22 cellular contexts compared by ENCODE assay signal in the genomic region with DNA sequence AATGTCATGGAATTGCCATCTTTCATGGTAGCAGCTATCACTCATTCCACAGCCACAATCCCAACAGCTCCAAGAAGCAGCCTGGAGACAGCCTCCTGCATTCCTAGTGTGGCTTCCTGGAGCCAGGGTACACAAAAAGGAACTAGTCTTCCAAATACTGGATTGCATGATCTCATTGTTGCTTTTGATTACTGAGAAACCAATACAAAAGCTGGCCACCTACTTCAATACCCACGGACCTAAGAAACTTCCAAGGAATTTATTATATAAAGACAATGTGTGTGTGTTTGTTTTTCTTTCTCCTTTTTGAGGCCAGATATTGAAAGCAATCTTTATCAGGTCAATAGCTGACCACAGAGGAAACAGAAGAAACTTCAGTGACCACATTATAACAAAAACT. TPM values are rescaled to one million over a fixed set of nuclear protein-coding genes. Genes with fewer than 3 reads are reported as not detected.
DNase-seq lines count a peak whose midpoint lies in the region; FAIRE-seq and TF ChIP-seq lines count a peak whose summit lies in the region.
"Had no signal": no experiment of that assay in that cellular context is flagged by ENCODE, and none has a peak within 500 bp of the region (broad histone marks: within the 10 kb centered on the region; RNA-seq: fewer than 3 reads in every experiment).

No MANE protein-coding gene starts in this region.

- H3K9me2 ChIP-seq in PC-9 (ENCODE audit: insufficient read depth) = no peaks in the 10 kb centered on the region

- TF ChIP-seq CTCF in D721Med (IDR thresholded peaks at IDR 0.05; ENCODE audit: insufficient read depth, missing control alignments) (no peak), endothelial cell (IDR thresholded peaks at IDR 0.05; ENCODE audit: unreplicated experiment) (no peak), PC-9 (conservative IDR thresholded peaks at IDR 0.05) (no peak)

- peaks cover 31% of the 10 kb centered on the region for H3K36me3 Mint-ChIP-seq in endothelial cell (ENCODE audit: low read depth, unreplicated experiment)
- peaks cover 35% of the 10 kb centered on the region for H3K36me3 Mint-ChIP-seq in activated T-helper 1 cell treated with anti-CD3 and anti-CD28 coated beads, Interleukin-12 subunit alpha, Interleukin-12 subunit beta, Interleukin-2, Interleukin-4 antibody, amounts not matched to agents 30 ng/mL and 10 ng/mL and 1 ng/mL, durations not matched to agents 14 hours and 24 hours and 36 hours (ENCODE audit: low read depth)

- DNase-seq in D721Med (ENCODE audit: insufficient read length, low spot score) (no peak), adipocyte (ENCODE audit: low read depth) (no peak), astrocyte of the hippocampus (ENCODE audit: low read depth, low spot score) (peak; percentile 29), endothelial cell (ENCODE audit: low spot score) (no peak), PC-9 (no peak), NCI-H345 treated with DMSO at 0.1 percent for 48 hours (lab: John Stamatoyannopoulos, UW; ENCODE audit: unreplicated experiment) (no peak), COLO668 (lab: John Stamatoyannopoulos, UW; ENCODE audit: unreplicated experiment) (no peak)
- DNase-seq in activated T-helper 1 cell treated with anti-CD3 and anti-CD28 coated beads, Interleukin-12 subunit alpha, Interleukin-12 subunit beta, Interleukin-2, Interleukin-4 antibody, amounts not matched to agents 30 ng/mL and 10 ng/mL and 1 ng/mL, durations not matched to agents 14 hours and 24 hours and 36 hours (ENCODE audit: low spot score) = no peak
- DNase-seq: CD4-positive, CD25-positive, alpha-beta regulatory T cell; CD8-positive, alpha-beta T cell; DMS53; DMS79 treated with DMSO at 0.1 percent for 48 hours; GF-D8; H9 had no signal

- BruUV-seq in PC-9 (replicated peaks; lab: Mats Ljungman, UMichigan) = no TSS peak

- H3K27me3 ChIP-seq in adipocyte (replicated peaks; ENCODE audit: control insufficient read depth, insufficient read depth, low read length) = no peaks in the 10 kb centered on the region
- no peaks in the 10 kb centered on the region for H3K27me3 ChIP-seq in PC-9 (ENCODE audit: insufficient read depth, low read depth)
- H3K27me3 ChIP-seq: BLaER1 had no signal

- no peak overlapping the region for H2AFZ ChIP-seq in PC-9
- H2AFZ ChIP-seq: GM23338 had no signal

- no peaks in the 10 kb centered on the region for H3F3A ChIP-seq in PC-9 (ENCODE audit: insufficient read depth, low read depth)

- H3K36me3 ChIP-seq in adipocyte (ENCODE audit: control insufficient read depth, insufficient read depth, low read length, severe bottlenecking) (peaks cover 34% of the 10 kb centered on the region), PC-9 (ENCODE audit: low read depth) (no peaks in the 10 kb centered on the region)

- peaks cover 1% of the 10 kb centered on the region for H3K27me3 Mint-ChIP-seq in endothelial cell (ENCODE audit: unreplicated experiment)
- H3K27me3 Mint-ChIP-seq in activated T-helper 1 cell treated with anti-CD3 and anti-CD28 coated beads, Interleukin-12 subunit alpha, Interleukin-12 subunit beta, Interleukin-2, Interleukin-4 antibody, amounts not matched to agents 30 ng/mL and 10 ng/mL and 1 ng/mL, durations not matched to agents 14 hours and 24 hours and 36 hours (ENCODE audit: insufficient read depth) = no peaks in the 10 kb centered on the region
- H3K27me3 Mint-ChIP-seq: B cell; CD4-positive, CD25-positive, alpha-beta regulatory T cell had no signal

- peak overlapping the region; percentile 63 for H3K4me3 Mint-ChIP-seq in endothelial cell (ENCODE audit: unreplicated experiment)
- no peak overlapping the region for H3K4me3 Mint-ChIP-seq in activated T-helper 1 cell treated with anti-CD3 and anti-CD28 coated beads, Interleukin-12 subunit alpha, Interleukin-12 subunit beta, Interleukin-2, Interleukin-4 antibody, amounts not matched to agents 30 ng/mL and 10 ng/mL and 1 ng/mL, durations not matched to agents 14 hours and 24 hours and 36 hours
- H3K4me3 Mint-ChIP-seq: B cell; CD4-positive, CD25-positive, alpha-beta regulatory T cell; CD8-positive, alpha-beta T cell; GM23338; H9 had no signal

- H4K20me1 ChIP-seq in PC-9 (ENCODE audit: insufficient read depth) = no peaks in the 10 kb centered on the region

- peaks cover 7% of the 10 kb centered on the region for H3K4me1 ChIP-seq in adipocyte (ENCODE audit: control insufficient read depth, insufficient read depth, low read length)
- no peaks in the 10 kb centered on the region for H3K4me1 ChIP-seq in PC-9 (replicated peaks; ENCODE audit: insufficient read depth)
- H3K4me1 ChIP-seq: BLaER1 had no signal

- no peak overlapping the region for H3K4me2 ChIP-seq in PC-9
- H3K4me2 ChIP-seq: BLaER1, GM23338 had no signal

- 0 out of 2 replicates have a peak, but pooled peaks cover 5% of the 10 kb centered on the region for H3K79me2 ChIP-seq in PC-9 (ENCODE audit: low read depth)

- H3K4me3 ChIP-seq in adipocyte (ENCODE audit: low read length) (peak overlapping the region; percentile 24), PC-9 (no peak overlapping the region)
- H3K4me3 ChIP-seq: BLaER1, GM23338 had no signal

- CTCF ChIA-PET in PC-9 (lab: Charles Lee) = no interaction called here

- peaks cover 9% of the 10 kb centered on the region for H3K4me1 Mint-ChIP-seq in endothelial cell (ENCODE audit: unreplicated experiment)
- H3K4me1 Mint-ChIP-seq in activated T-helper 1 cell treated with anti-CD3 and anti-CD28 coated beads, Interleukin-12 subunit alpha, Interleukin-12 subunit beta, Interleukin-2, Interleukin-4 antibody, amounts not matched to agents 30 ng/mL and 10 ng/mL and 1 ng/mL, durations not matched to agents 14 hours and 24 hours and 36 hours (ENCODE audit: low read depth) = peaks cover 5% of the 10 kb centered on the region
- H3K4me1 Mint-ChIP-seq: GM23338 had no signal

- FAIRE-seq in D721Med (lab: Jason Lieb, UNC) = peak; percentile 44
- FAIRE-seq: A204.1, GM12891, GM18507 had no signal

- intact Hi-C loops in PC-9 (cut with micrococcal nuclease; ENCODE audit: unreplicated experiment) = no loop called here
- intact Hi-C loops in activated T-helper 1 cell treated with anti-CD3 and anti-CD28 coated beads, Interleukin-12 subunit alpha, Interleukin-12 subunit beta, Interleukin-2, Interleukin-4 antibody, amounts not matched to agents 30 ng/mL and 10 ng/mL and 1 ng/mL, durations not matched to agents 14 hours and 24 hours and 36 hours (cut with micrococcal nuclease) = no loop called here

- peaks cover 4% of the 10 kb centered on the region for H3K9me3 Mint-ChIP-seq in endothelial cell (ENCODE audit: unreplicated experiment)
- H3K9me3 Mint-ChIP-seq in activated T-helper 1 cell treated with anti-CD3 and anti-CD28 coated beads, Interleukin-12 subunit alpha, Interleukin-12 subunit beta, Interleukin-2, Interleukin-4 antibody, amounts not matched to agents 30 ng/mL and 10 ng/mL and 1 ng/mL, durations not matched to agents 14 hours and 24 hours and 36 hours = peaks cover 48% of the 10 kb centered on the region

- POLR2A ChIA-PET in PC-9 (lab: Charles Lee; ENCODE audit: unreplicated experiment) = no interaction called here

- no peak overlapping the region for H3K27ac ChIP-seq in PC-9
- H3K27ac ChIP-seq: 22Rv1, BLaER1, C4-2B had no signal

- H3K9me3 ChIP-seq in adipocyte (ENCODE audit: control insufficient read depth, low read length) (peaks cover 29% of the 10 kb centered on the region), PC-9 (ENCODE audit: insufficient read depth, low read depth) (peaks cover 19% of the 10 kb centered on the region; the same call in 1 of the 2 replicates)

- peak overlapping the region; percentile 70 for H3K27ac Mint-ChIP-seq in endothelial cell (ENCODE audit: unreplicated experiment)
- H3K27ac Mint-ChIP-seq in activated T-helper 1 cell treated with anti-CD3 and anti-CD28 coated beads, Interleukin-12 subunit alpha, Interleukin-12 subunit beta, Interleukin-2, Interleukin-4 antibody, amounts not matched to agents 30 ng/mL and 10 ng/mL and 1 ng/mL, durations not matched to agents 14 hours and 24 hours and 36 hours = no peak overlapping the region
- H3K27ac Mint-ChIP-seq: B cell; CD8-positive, alpha-beta T cell; GM23338; H9 had no signal

- H3K9ac ChIP-seq in adipocyte (ENCODE audit: low read length) = no peak overlapping the region
- H3K9ac ChIP-seq: BLaER1 had no signal

RNA-seq across cellular contexts. Expression of a gene that starts 25.6 kb away (rescaled TPM):
- total RNA-seq in endothelial cell (ENCODE audit: unreplicated experiment) = 168 TPM
- 40.8 and 44.6 TPM in 2 replicates for total RNA-seq in PC-9 (2021)
- 47.6 and 51.6 TPM in 2 replicates for total RNA-seq in activated T-helper 1 cell treated with anti-CD3 and anti-CD28 coated beads, Interleukin-12 subunit alpha, Interleukin-12 subunit beta, Interleukin-2, Interleukin-4 antibody, amounts not matched to agents 30 ng/mL and 10 ng/mL and 1 ng/mL, durations not matched to agents 14 hours and 24 hours and 36 hours

RNA-seq across cellular contexts. Expression of a gene that starts 26.3 kb away (rescaled TPM):
- total RNA-seq in endothelial cell (ENCODE audit: unreplicated experiment) = 41.9 TPM
- 20.7 and 22.7 TPM in 2 replicates for total RNA-seq in PC-9 (2021)
- total RNA-seq in activated T-helper 1 cell treated with anti-CD3 and anti-CD28 coated beads, Interleukin-12 subunit alpha, Interleukin-12 subunit beta, Interleukin-2, Interleukin-4 antibody, amounts not matched to agents 30 ng/mL and 10 ng/mL and 1 ng/mL, durations not matched to agents 14 hours and 24 hours and 36 hours = 14.6 and 17.6 TPM in 2 replicates
